ENCODE assay signal across 8 cellular contexts in the genomic region with DNA sequence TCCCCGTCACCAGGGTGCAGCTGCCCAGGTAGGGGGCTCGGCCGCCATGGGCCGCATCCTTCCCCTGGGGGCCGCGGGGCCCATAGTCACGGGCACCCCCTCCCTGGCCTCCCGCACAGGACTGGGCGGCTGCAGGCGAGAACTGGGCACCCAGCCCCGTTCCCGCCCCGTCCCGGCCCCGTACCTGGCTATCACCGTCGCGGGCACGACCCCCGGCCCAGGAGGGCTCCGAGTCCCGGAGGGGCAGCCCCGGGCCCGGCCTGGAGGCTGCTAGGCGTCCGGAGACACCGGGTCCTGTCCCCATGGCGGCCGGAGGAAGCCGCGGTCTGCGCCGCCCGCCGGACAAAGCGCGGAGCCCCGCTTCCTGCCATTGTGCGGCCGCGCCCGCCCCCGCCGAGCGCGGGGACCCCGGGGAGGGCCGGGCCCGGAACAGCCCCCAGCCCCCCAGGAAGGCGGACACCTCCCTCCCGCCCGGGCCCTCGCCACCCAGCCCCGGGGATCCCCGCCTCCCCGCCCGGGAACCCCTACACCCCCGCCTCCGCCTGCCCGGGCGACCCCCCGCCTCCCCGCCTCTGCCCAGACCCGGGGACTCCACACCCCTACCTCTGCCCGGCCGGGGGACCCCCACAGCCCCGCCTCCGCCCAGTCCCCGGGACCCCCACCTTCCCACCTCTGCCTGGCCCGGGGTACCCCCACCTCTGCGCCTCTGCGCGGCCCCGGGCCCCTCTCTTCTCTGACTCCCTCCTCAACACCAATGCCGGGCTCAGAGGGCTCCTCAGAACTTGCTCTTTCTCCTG. TPM values are rescaled to one million over a fixed set of nuclear protein-coding genes. Genes with fewer than 3 reads are reported as not detected.
DNase-seq lines count a peak whose midpoint lies in the region; ATAC-seq and TF ChIP-seq lines count a peak whose summit lies in the region.

No MANE protein-coding gene starts in this region.

- no peak for ATAC-seq in GM19035 (IDR thresholded peaks at IDR 0.05; ENCODE audit: unreplicated experiment)

- H2AK5ac ChIP-seq in mesendoderm (ENCODE audit: low read length): no peak overlapping the region

- H3K4me3 ChIP-seq in epithelial cell of esophagus (ENCODE audit: low read length) (peak overlapping the region; percentile 57), mesendoderm (ENCODE audit: low read length) (peak overlapping the region; percentile 59), urinary bladder (ENCODE audit: low read depth, low read length) (peak overlapping the region; percentile 41)

- no peaks in the 10 kb centered on the region for H3K79me1 ChIP-seq in mesendoderm (ENCODE audit: low read length)

- H3K4me2 ChIP-seq in mesendoderm (ENCODE audit: low read length): peak overlapping the region; percentile 65

- peak overlapping the region; percentile 89 for H3K9ac ChIP-seq in mesendoderm (ENCODE audit: low read length)

- peak overlapping the region; percentile 33 for H2BK120ac ChIP-seq in mesendoderm (ENCODE audit: low read depth, low read length)

- H4K5ac ChIP-seq in mesendoderm (ENCODE audit: low read length): no peak overlapping the region

- H3K4me3 Mint-ChIP-seq in activated naive CD4-positive, alpha-beta T cell treated with anti-CD3 and anti-CD28 coated beads, Interleukin-2, amount 50 U/mL, for 24 hours: peak overlapping the region; percentile 11

- no peaks in the 10 kb centered on the region for H3K9me3 Mint-ChIP-seq in activated naive CD4-positive, alpha-beta T cell treated with anti-CD3 and anti-CD28 coated beads, Interleukin-2, amount 50 U/mL, for 24 hours

- H2BK5ac ChIP-seq in mesendoderm (ENCODE audit: low read length): no peak overlapping the region

- H3K4ac ChIP-seq in mesendoderm (ENCODE audit: low read depth, low read length): peak overlapping the region; percentile 83

- no peak overlapping the region for H3K27ac ChIP-seq in mesendoderm (ENCODE audit: low read depth, low read length)
- no peak overlapping the region for H3K27ac ChIP-seq in urinary bladder (ENCODE audit: low read depth)

- H3K27me3 Mint-ChIP-seq in activated naive CD4-positive, alpha-beta T cell treated with anti-CD3 and anti-CD28 coated beads, Interleukin-2, amount 50 U/mL, for 24 hours: peaks cover 5% of the 10 kb centered on the region

- no peak overlapping the region for H2BK15ac ChIP-seq in mesendoderm (replicated peaks; ENCODE audit: low read depth)

- TF ChIP-seq CTCF in epithelial cell of esophagus (IDR thresholded peaks at IDR 0.05; ENCODE audit: insufficient read depth, low read depth, low read length, missing control alignments): no peak

- H4K8ac ChIP-seq in mesendoderm (ENCODE audit: low read depth, low read length): peak overlapping the region; percentile 88

- no peaks in the 10 kb centered on the region for H3K27me3 ChIP-seq in mesendoderm (ENCODE audit: insufficient read depth, low read length, poor library complexity)

- H3K56ac ChIP-seq in mesendoderm (ENCODE audit: low read length): peak overlapping the region; percentile 91

- H3K4me1 Mint-ChIP-seq in activated naive CD4-positive, alpha-beta T cell treated with anti-CD3 and anti-CD28 coated beads, Interleukin-2, amount 50 U/mL, for 24 hours: peaks cover 10% of the 10 kb centered on the region

- no CpG with 5 or more reads among the region's 75 CpGs for WGBS in mesendoderm (ENCODE audit: extremely low coverage, insufficient coverage, low lambda C conversion rate)
- 1% methylated on average over 75 of the region's 75 CpGs for WGBS in urinary bladder

- H3K36me3 ChIP-seq in mesendoderm (ENCODE audit: control insufficient read depth, insufficient read depth, low read length) (no peaks in the 10 kb centered on the region), urinary bladder (ENCODE audit: insufficient read depth) (no peaks in the 10 kb centered on the region)

- H3K4me1 ChIP-seq in mesendoderm (ENCODE audit: control insufficient read depth, low read depth, low read length): no peaks in the 10 kb centered on the region
- H3K4me1 ChIP-seq in urinary bladder (ENCODE audit: insufficient read depth): no peaks in the 10 kb centered on the region

- H3K79me2 ChIP-seq in mesendoderm (ENCODE audit: control insufficient read depth, insufficient read depth, low read length): no peaks in the 10 kb centered on the region

- H3K18ac ChIP-seq in mesendoderm (ENCODE audit: low read length): peak overlapping the region; percentile 96

- no peak for DNase-seq in activated naive CD4-positive, alpha-beta T cell (lab: John Stamatoyannopoulos, UW)
- DNase-seq in epithelial cell of esophagus (ENCODE audit: low read depth) (no peak), mesendoderm (no peak), NOMO-1 treated with dmso at 0.1 percent for 144 hours (lab: John Stamatoyannopoulos, UW; ENCODE audit: unreplicated experiment) (no peak), RPMI8226 (no peak)

- H3K27ac Mint-ChIP-seq in activated naive CD4-positive, alpha-beta T cell treated with anti-CD3 and anti-CD28 coated beads, Interleukin-2, amount 50 U/mL, for 24 hours: no peak overlapping the region

- H3K36me3 Mint-ChIP-seq in activated naive CD4-positive, alpha-beta T cell treated with anti-CD3 and anti-CD28 coated beads, Interleukin-2, amount 50 U/mL, for 24 hours: no peaks in the 10 kb centered on the region

- peak overlapping the region; percentile 94 for H3K23ac ChIP-seq in mesendoderm (ENCODE audit: low read length)

RNA-seq across cellular contexts. Expression of gene PLEKHG5, which starts 6.1 kb away (rescaled TPM):
- 5.0 TPM for polyA plus RNA-seq in mesendoderm (2013, experiment 1 of 2)
- polyA plus RNA-seq in mesendoderm (2013, experiment 2 of 2): 5.0 TPM
- total RNA-seq in urinary bladder: 9.9 TPM
- 5.8 TPM for polyA plus RNA-seq in urinary bladder

RNA-seq across cellular contexts. Expression of gene TNFRSF25, which starts 19.4 kb away (rescaled TPM):
- 4.0 TPM for polyA plus RNA-seq in mesendoderm (2013, experiment 1 of 2)
- polyA plus RNA-seq in mesendoderm (2013, experiment 2 of 2): 3.9 TPM
- total RNA-seq in urinary bladder: 7.1 TPM
- polyA plus RNA-seq in urinary bladder: 4.3 TPM
